In genomic region chr10:11164806-11165590, GRCh38 we compare ENCODE assay signal across 8 cellular contexts.
A peak's percentile ranks its signal among the peaks of the same experiment; 100 is the strongest.
DNase-seq lines count a peak whose midpoint lies in the region; ATAC-seq and TF ChIP-seq lines count a peak whose summit lies in the region.

No MANE protein-coding gene starts in this region.

- WGBS in adrenal gland, 4 donors, result 0 to 1% (median 1%) methylated on average over 33 to 38 of the region's 38 CpGs

- H3K27ac ChIP-seq in adrenal gland (peak overlapping the region; percentile 28 to 86 (median 46)), right atrium auricular region (peak overlapping the region; percentile 83 to 87)

- TF ChIP-seq CTCF in GM12864 (IDR thresholded peaks at IDR 0.05; ENCODE audit: low read depth, low read length, missing control alignments) (no peak), adrenal gland (IDR thresholded peaks at IDR 0.05) (no peak), right atrium auricular region (IDR thresholded peaks at IDR 0.05) (no peak)

- peak in 1 of 2 donors; percentile 17 for TF ChIP-seq POLR2A in adrenal gland (IDR thresholded peaks at IDR 0.05)

- H3K36me3 ChIP-seq in adrenal gland (replicated peaks in 1 of 2), result no peaks in the 10 kb centered on the region
- H3K36me3 ChIP-seq in right atrium auricular region, result peaks cover 12% of the 10 kb centered on the region

- H3K9me3 ChIP-seq in adrenal gland (replicated peaks in 1 of 3), result no peaks in the 10 kb centered on the region
- H3K9me3 ChIP-seq in right atrium auricular region, result no peaks in the 10 kb centered on the region

- H3K27me3 ChIP-seq in adrenal gland, result peaks cover 7% of the 10 kb centered on the region
- no peaks in the 10 kb centered on the region for H3K27me3 ChIP-seq in right atrium auricular region

- H3K4me1 ChIP-seq in adrenal gland (replicated peaks in 1 of 2) (no peaks in the 10 kb centered on the region), right atrium auricular region (peaks cover 0 to 62% of the 10 kb centered on the region in 2 donors)

- no peak for DNase-seq in GM12864 (ENCODE audit: low read depth)
- peak; percentile 12 for DNase-seq in SKM-1 (lab: John Stamatoyannopoulos, UW; ENCODE audit: unreplicated experiment)
- peak; percentile 33 to 70 (median 40) for DNase-seq in adrenal gland
- DNase-seq in right atrium auricular region (ENCODE audit: low spot score), result peak; percentile 87
- peak; percentile 86 for DNase-seq in putamen (ENCODE audit: low spot score)
- DNase-seq in GM19238 (ENCODE audit: insufficient read length, low spot score), result no peak
- no peak for DNase-seq in NCI-H1436 treated with DMSO at 0.1 percent for 48 hours (lab: John Stamatoyannopoulos, UW)

- intact Hi-C loops in adrenal gland (cut with DNase I), result no loop called here

- H3K4me3 ChIP-seq in GM12864 (ENCODE audit: low read depth, low read length), result peak overlapping the region; percentile 79
- H3K4me3 ChIP-seq in adrenal gland, result peak overlapping the region in 3 of 4 donors; percentile 20 to 59 (median 40)
- peak overlapping the region; percentile 49 to 65 for H3K4me3 ChIP-seq in right atrium auricular region

- ATAC-seq in HG03108 (IDR thresholded peaks at IDR 0.05; ENCODE audit: unreplicated experiment), result peak; percentile 28

Comparison
In these comparisons a context has a peak if more than half of its experiments do, and no peak if none do; other contexts are left out.
1. DNase-seq: peak in SKM-1 (single experiment), adrenal gland (7 of 7), right atrium auricular region (single experiment) and putamen (single experiment); none in GM12864 (single experiment), GM19238 (single experiment) and NCI-H1436 treated with DMSO at 0.1 percent for 48 hours (single experiment).
2. Peak in every context shown above with its lines, with median percentiles within 50 percentile points of each other: H3K4me3 ChIP-seq.